ENCODE assay signal across 8 cellular contexts in genomic region chr11:95764267-95764898, GRCh38. TPM values are rescaled to one million over a fixed set of nuclear protein-coding genes. Genes with fewer than 3 reads are reported as not detected.
A peak's percentile ranks its signal among the peaks of the same experiment; 100 is the strongest.
DNase-seq lines count a peak whose midpoint lies in the region; ATAC-seq, FAIRE-seq and TF ChIP-seq lines count a peak whose summit lies in the region.

No MANE protein-coding gene starts in this region.

- H3K4me3 ChIP-seq in fibroblast of pulmonary artery (replicated peaks; ENCODE audit: low read depth, low read length), result no peak overlapping the region

- TF ChIP-seq CTCF in D721Med (IDR thresholded peaks at IDR 0.05; ENCODE audit: insufficient read depth, missing control alignments) (peak; percentile 81), fibroblast of pulmonary artery (IDR thresholded peaks at IDR 0.05; ENCODE audit: low read length, missing control alignments) (peak; percentile 56), osteocyte (IDR thresholded peaks at IDR 0.05) (peak; percentile 71)

- ATAC-seq in GM21390 (IDR thresholded peaks at IDR 0.05; ENCODE audit: unreplicated experiment), result peak; percentile 63

- H3K27me3 Mint-ChIP-seq in osteocyte (ENCODE audit: unreplicated experiment), result peaks cover 16% of the 10 kb centered on the region

- DNase-seq in D721Med (ENCODE audit: insufficient read length, low spot score) (no peak), NAMALWA (ENCODE audit: low spot score) (peak; percentile 77), SW 1271 (lab: John Stamatoyannopoulos, UW) (peak; percentile 28 to 80), fibroblast of pulmonary artery (ENCODE audit: low read depth) (peak; percentile 77), osteocyte (ENCODE audit: extremely low spot score, unreplicated experiment) (no peak), HuH-7.5 (ENCODE audit: low spot score) (no peak)
- DNase-seq in stimulated activated CD4-positive, alpha-beta T cell treated with anti-CD3 and anti-CD28 coated beads, Interleukin-15, amount 100 ng/mL, for 24 hours, result no peak

- FAIRE-seq in D721Med (lab: Jason Lieb, UNC), result peak; percentile 89

- no peak overlapping the region for H3K4me3 Mint-ChIP-seq in osteocyte (ENCODE audit: unreplicated experiment)

- peaks cover 2% of the 10 kb centered on the region for H3K36me3 Mint-ChIP-seq in osteocyte (ENCODE audit: unreplicated experiment)

- H3K27ac Mint-ChIP-seq in osteocyte (ENCODE audit: unreplicated experiment), result no peak overlapping the region

- H3K9me3 Mint-ChIP-seq in osteocyte (ENCODE audit: unreplicated experiment), result no peaks in the 10 kb centered on the region

- no peaks in the 10 kb centered on the region for H3K4me1 Mint-ChIP-seq in osteocyte (ENCODE audit: unreplicated experiment)

RNA-seq across cellular contexts. Expression of gene FAM76B, which starts 25.2 kb away (rescaled TPM):
- total RNA-seq in osteocyte, result 26.7 and 27.2 TPM in 2 replicates

RNA-seq across cellular contexts. Expression of gene CEP57, which starts 25.9 kb away (rescaled TPM):
- 31.3 and 37.0 TPM in 2 replicates for total RNA-seq in osteocyte

Comparison
In these comparisons a context has a peak if more than half of its experiments do, and no peak if none do; other contexts are left out.
1. DNase-seq: peak in NAMALWA (single experiment), SW 1271 (2 of 2) and fibroblast of pulmonary artery (single experiment); none in D721Med (single experiment), osteocyte (single experiment), stimulated activated CD4-positive, alpha-beta T cell treated with anti-CD3 and anti-CD28 coated beads, Interleukin-15, amount 100 ng/mL, for 24 hours (single experiment) and HuH-7.5 (single experiment).
2. Peak in every context shown above with its lines, with median percentiles within 50 percentile points of each other: CTCF ChIP-seq.